Comparison of ENCODE assay signal across 18 cellular contexts in the genomic region with DNA sequence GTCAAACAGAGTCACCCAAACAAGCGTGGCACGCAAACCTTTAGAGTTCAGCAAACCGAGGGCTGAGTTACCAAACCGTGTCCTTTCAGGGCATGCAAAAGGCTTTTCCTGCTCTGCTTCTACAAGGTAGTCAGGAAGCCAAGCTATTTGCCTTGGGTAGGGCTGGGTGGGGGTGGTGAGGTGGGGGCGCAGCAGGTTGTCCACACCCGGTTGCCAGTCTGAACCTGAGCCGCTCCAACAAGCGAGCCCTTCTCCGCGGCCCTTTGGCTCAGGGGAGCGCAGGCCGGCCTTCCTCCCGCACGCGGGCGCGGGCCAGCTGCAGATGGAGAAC. TPM values are rescaled to one million over a fixed set of nuclear protein-coding genes. Genes with fewer than 3 reads are reported as not detected.
A peak's percentile ranks its signal among the peaks of the same experiment; 100 is the strongest.
DNase-seq lines count a peak whose midpoint lies in the region; ATAC-seq and TF ChIP-seq lines count a peak whose summit lies in the region.
"Had no signal": no experiment of that assay in that cellular context is flagged by ENCODE, and none has a peak within 500 bp of the region (broad histone marks: within the 10 kb centered on the region; RNA-seq: fewer than 3 reads in every experiment).

No MANE protein-coding gene starts in this region.

- H3K27ac ChIP-seq in HUES6 (ENCODE audit: low read depth, low read length) (no peak overlapping the region), neutrophil (no peak overlapping the region), SJCRH30 (no peak overlapping the region)
- H3K27ac ChIP-seq: HL-60 had no signal

- no peak for ATAC-seq in HG02840 (IDR thresholded peaks at IDR 0.05; ENCODE audit: low FRiP score, unreplicated experiment)
- ATAC-seq: left colon, natural killer cell had no signal

- H3K4me1 Mint-ChIP-seq in Calu3 (ENCODE audit: low read depth, unreplicated experiment) = peaks cover 4% of the 10 kb centered on the region

- no peaks in the 10 kb centered on the region for H3K27me3 Mint-ChIP-seq in Calu3 (ENCODE audit: unreplicated experiment)

- H3K4me1 ChIP-seq in HUES6 (ENCODE audit: control insufficient read depth, insufficient read depth, low read length) (peaks cover 15% of the 10 kb centered on the region), neutrophil (ENCODE audit: control insufficient read depth in 1 of 2, insufficient read depth in 1 of 2, low read depth in 1 of 2, low read length in 1 of 2) (peaks cover 20 to 27% of the 10 kb centered on the region in 2 experiments), SJCRH30 (peaks cover 3% of the 10 kb centered on the region; the same call in 1 of the 2 replicates)
- H3K4me1 ChIP-seq: BE2C had no signal

- TF ChIP-seq CTCF in Calu3 (IDR thresholded peaks at IDR 0.05; ENCODE audit: unreplicated experiment) (no peak), epithelial cell of proximal tubule (conservative IDR thresholded peaks at IDR 0.05; ENCODE audit: low read depth, low read length) (no peak), neutrophil (IDR thresholded peaks at IDR 0.05) (no peak)

- H3K9me3 ChIP-seq in HUES6 (ENCODE audit: control insufficient read depth, insufficient read depth, low read depth, low read length) = no peaks in the 10 kb centered on the region
- H3K9me3 ChIP-seq in neutrophil = no peaks in the 10 kb centered on the region
- H3K9me3 ChIP-seq in SJCRH30 (replicated peaks) = no peaks in the 10 kb centered on the region
- H3K9me3 ChIP-seq: BE2C had no signal

- peak overlapping the region; percentile 77 for H3K4me3 Mint-ChIP-seq in Calu3 (ENCODE audit: low read depth, unreplicated experiment)

- peaks cover 24% of the 10 kb centered on the region for H3K27me3 ChIP-seq in HUES6 (ENCODE audit: control insufficient read depth, insufficient read depth, low read length)
- peaks cover 39% of the 10 kb centered on the region for H3K27me3 ChIP-seq in neutrophil
- H3K27me3 ChIP-seq in SJCRH30 = no peaks in the 10 kb centered on the region
- H3K27me3 ChIP-seq: BE2C had no signal

- no TSS peak for BruUV-seq in Calu3 (replicated peaks; lab: Mats Ljungman, UMichigan)

- H3K27ac Mint-ChIP-seq in Calu3 (ENCODE audit: unreplicated experiment) = no peak overlapping the region
- H3K27ac Mint-ChIP-seq: natural killer cell; stimulated activated naive B cell treated with anti-CD40 and anti-IgM and Interleukin-4, amounts not matched to agents 10 μg/mL and 1 μg/mL and 100 μg/mL, for 72 hours had no signal

- DNase-seq in Calu3 (no peak), epithelial cell of proximal tubule (ENCODE audit: low read depth) (no peak), SJCRH30 (no peak), SIG-M5 treated with dmso at 0.1 percent for 504 hours (lab: John Stamatoyannopoulos, UW; ENCODE audit: unreplicated experiment) (no peak)
- no peak for DNase-seq in activated CD8-positive, alpha-beta memory T cell treated with anti-CD3 and anti-CD28 coated beads, Interleukin-2, amount 50 U/mL, for 48 hours
- DNase-seq: activated effector memory CD4-positive, alpha-beta T cell treated with anti-CD3 and anti-CD28 coated beads, Interleukin-2, amount 50 U/mL, for 16 hours; BE2C; left colon; natural killer cell; NCI-H1694 treated with DMSO at 0.1 percent for 48 hours; OCI-M1; stimulated activated naive B cell treated with anti-CD40 and anti-IgM and Interleukin-4, amounts not matched to agents 10 μg/mL and 1 μg/mL and 100 μg/mL, for 72 hours had no signal

- CTCF ChIA-PET in Calu3 (lab: Charles Lee) = interaction anchor here (0.7 to 0.8 kb wide), 2 partner anchors 15 to 392 kb away, joined by 7 to 14 read pairs; no protein-coding TSS in a partner anchor

- H3K36me3 Mint-ChIP-seq in Calu3 (ENCODE audit: insufficient read depth, unreplicated experiment) = peaks cover 16% of the 10 kb centered on the region
- H3K36me3 Mint-ChIP-seq: natural killer cell; stimulated activated naive B cell treated with anti-CD40 and anti-IgM and Interleukin-4, amounts not matched to agents 10 μg/mL and 1 μg/mL and 100 μg/mL, for 72 hours had no signal

- no peaks in the 10 kb centered on the region for H3K9me3 Mint-ChIP-seq in Calu3 (ENCODE audit: low read depth, unreplicated experiment)
- H3K9me3 Mint-ChIP-seq: natural killer cell; stimulated activated naive B cell treated with anti-CD40 and anti-IgM and Interleukin-4, amounts not matched to agents 10 μg/mL and 1 μg/mL and 100 μg/mL, for 72 hours had no signal

- H3K4me3 ChIP-seq in HUES6 (ENCODE audit: low read depth, low read length) (peak overlapping the region; percentile 87), epithelial cell of proximal tubule (ENCODE audit: low read depth, low read length) (peak overlapping the region; percentile 52), neutrophil (ENCODE audit: low read depth in 1 of 2, low read length in 1 of 2) (peak overlapping the region; percentile 38 to 52), SJCRH30 (no peak overlapping the region)

- H3K36me3 ChIP-seq in HUES6 (ENCODE audit: control insufficient read depth, insufficient read depth, low read length) = no peaks in the 10 kb centered on the region
- H3K36me3 ChIP-seq in neutrophil = no peaks in the 10 kb centered on the region
- H3K36me3 ChIP-seq in SJCRH30 = no peaks in the 10 kb centered on the region
- H3K36me3 ChIP-seq: BE2C had no signal

- H3K9ac ChIP-seq in HUES6 (ENCODE audit: low read length) = no peak overlapping the region

- intact Hi-C loops in Calu3 (cut with micrococcal nuclease; ENCODE audit: unreplicated experiment) = loop anchor here (5.0 kb wide), 1 partner anchor 60 kb away; no protein-coding TSS in a partner anchor

RNA-seq across cellular contexts. Expression of a gene that starts 0.3 kb away (rescaled TPM):
- total RNA-seq in Calu3 (2022) = 46.8 and 55.0 TPM in 2 replicates
- 24.3 and 65.2 TPM in 2 replicates for total RNA-seq in epithelial cell of proximal tubule
- 0.05 TPM in 1 of 2 replicates, not detected in the other for total RNA-seq in SJCRH30 (2014; rRNA removed; shearing (Covaris generic))
- total RNA-seq: LHCN-M2, natural killer cell, NCI-H460 had no signal

Comparison
In these comparisons a context has a peak if more than half of its experiments do, and no peak if none do; other contexts are left out.
1. RNA of a gene that starts 0.3 kb away (total RNA-seq): 24.3 to 65.2 TPM in epithelial cell of proximal tubule and 46.8 to 55.0 TPM in Calu3; 0.05 TPM in SJCRH30; every median in the first group is over 10 times any median in the second.